10 cellular contexts compared by ENCODE assay signal in the genomic region with DNA sequence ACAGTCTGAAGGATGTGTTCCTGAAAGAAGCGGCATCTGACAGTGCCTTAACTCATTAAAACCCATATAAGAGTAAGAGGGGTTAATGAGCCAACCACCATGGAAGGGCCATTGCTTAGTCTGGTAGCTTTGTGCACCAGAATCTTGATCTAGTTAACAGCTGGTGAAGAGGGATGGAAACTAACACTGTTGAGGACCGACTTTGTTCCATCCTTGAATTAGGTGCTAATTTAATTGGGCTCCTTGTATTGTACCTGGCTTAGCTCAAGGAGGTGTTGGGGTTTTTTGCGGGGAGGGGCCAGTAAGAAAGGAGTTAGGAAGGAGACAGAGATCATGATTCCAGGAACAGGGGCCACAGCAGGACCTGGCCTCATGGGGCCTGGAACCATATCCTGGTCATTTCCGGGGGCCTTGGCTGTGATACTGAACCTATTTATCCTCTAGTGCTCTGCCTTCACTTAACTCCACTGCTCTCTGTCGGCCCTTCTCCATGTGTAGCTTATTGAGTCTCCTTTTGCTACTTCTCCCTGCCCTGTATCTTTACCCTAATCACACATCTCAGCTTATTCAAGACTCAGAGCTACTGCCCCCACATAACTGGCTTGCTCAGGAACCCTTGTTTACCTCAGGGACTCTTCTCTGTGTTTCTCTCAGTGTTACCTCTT.
"Had no signal": no experiment of that assay in that cellular context is flagged by ENCODE, and none has a peak within 500 bp of the region (broad histone marks: within the 10 kb centered on the region; RNA-seq: fewer than 3 reads in every experiment).

No MANE protein-coding gene starts in this region.

- H3K9me3 Mint-ChIP-seq: HFFc6 had no signal

- ATAC-seq: HCT116, HepG2 had no signal

- H3K9me3 ChIP-seq: HAP-1 had no signal

- H3K27ac ChIP-seq: GM23248, HL-60, KMS-11 had no signal

- H3K36me3 ChIP-seq: HAP-1 had no signal

- H3K4me3 Mint-ChIP-seq: HFFc6 had no signal

- H3K4me1 ChIP-seq: HAP-1 had no signal

- H3K9ac ChIP-seq: GM23248, KMS-11 had no signal

- H3K27ac Mint-ChIP-seq: HFFc6 had no signal

- DNase-seq: GM23248, GOT3, H7, HFFc6, KBM-7 had no signal

- H3K4me3 ChIP-seq: GM23248, HAP-1 had no signal

- FAIRE-seq: HepG2 had no signal

- H2AFZ ChIP-seq: GM23248 had no signal

- H3K4me2 ChIP-seq: KMS-11 had no signal
